Comparison of ENCODE assay signal across 8 cellular contexts in genomic region chr9:27888661-27889295, GRCh38.
DNase-seq lines count a peak whose midpoint lies in the region; ATAC-seq and TF ChIP-seq lines count a peak whose summit lies in the region.

No MANE protein-coding gene starts in this region.

- ATAC-seq in SK-N-SH treated with all-trans-retinoic acid at 6 μM for 48 hours (no peak), GM21717 (IDR thresholded peaks at IDR 0.05; ENCODE audit: unreplicated experiment) (peak; percentile 98), left lobe of liver (peak; percentile 94)

- POLR2A ChIA-PET in SK-N-SH (lab: Yijun Ruan, JAX): no interaction called here

- WGBS in SK-N-SH (ENCODE audit: low lambda C conversion rate): 67% methylated on average over 2 of the region's 2 CpGs

- H3K9me3 ChIP-seq in SK-N-SH: no peaks in the 10 kb centered on the region

- no peak overlapping the region for H2AFZ ChIP-seq in SK-N-SH (ENCODE audit: low read depth)

- peaks cover 0 to 3% of the 10 kb centered on the region in 2 experiments; a peak in 2 of 4 replicates for H3K4me1 ChIP-seq in SK-N-SH (ENCODE audit: control insufficient read depth in 1 of 2, insufficient read depth in 2 of 2, low read depth in 1 of 2, low read length in 1 of 2)

- no peaks in the 10 kb centered on the region for H3K36me3 ChIP-seq in SK-N-SH (replicated peaks in 1 of 2; ENCODE audit: control insufficient read depth in 1 of 2, insufficient read depth in 2 of 2, low read length in 1 of 2)

- CTCF ChIA-PET in SK-N-SH (lab: Yijun Ruan, JAX): interaction anchor here (0.7 to 1.7 kb wide), 2 partner anchors 21 to 39 kb away, joined by 3 read pairs; no protein-coding TSS in a partner anchor

- peak; percentile 28; the same call in 1 of the 2 replicates for TF ChIP-seq RAD21 in SK-N-SH (IDR thresholded peaks at IDR 0.05; ENCODE audit: low read length)

- H3K27ac ChIP-seq in SK-N-SH (ENCODE audit: low read depth in 2 of 2, low read length in 1 of 2): no peak overlapping the region

- H3K27me3 ChIP-seq in SK-N-SH (ENCODE audit: insufficient read depth): no peaks in the 10 kb centered on the region

- peak; percentile 77 for TF ChIP-seq CTCF in SK-N-SH (IDR thresholded peaks at IDR 0.05)

- no peaks in the 10 kb centered on the region for H3K9me2 ChIP-seq in SK-N-SH

- H3K79me2 ChIP-seq in SK-N-SH (ENCODE audit: insufficient read depth): no peaks in the 10 kb centered on the region

- no peaks in the 10 kb centered on the region for H3F3A ChIP-seq in SK-N-SH (replicated peaks; ENCODE audit: insufficient read depth)

- H4K20me1 ChIP-seq in SK-N-SH (ENCODE audit: insufficient read depth): no peaks in the 10 kb centered on the region

- no peak overlapping the region for H3K4me3 ChIP-seq in SK-N-SH (ENCODE audit: low read depth in 2 of 2, low read length in 1 of 2)

- no peak for TF ChIP-seq EP300 in SK-N-SH (IDR thresholded peaks at IDR 0.05; ENCODE audit: borderline replicate concordance in 1 of 2, low read depth in 1 of 2, low read length in 1 of 2)

- no peak overlapping the region for H3K9ac ChIP-seq in SK-N-SH

- no peak overlapping the region for H3K4me2 ChIP-seq in SK-N-SH

- DNase-seq in SK-N-SH (peak; percentile 10), HT-29 (ENCODE audit: low spot score) (peak; percentile 66), activated T-cell treated with anti-CD3 and anti-CD28 coated beads for 4 hours (peak; percentile 1), left lobe of liver (ENCODE audit: low spot score) (peak; percentile 61), epidermal melanocyte (ENCODE audit: insufficient read length, low spot score) (no peak), hypothalamus (lab: John Stamatoyannopoulos, UW) (no peak)

TF ChIP-seq in SK-N-SH, 30 proteins besides CTCF, POLR2A, EP300 and RAD21:
- TF ChIP-seq USF1 (IDR thresholded peaks at IDR 0.05; ENCODE audit: borderline replicate concordance, low read depth) (no peak), MXI1 (IDR thresholded peaks at IDR 0.05; ENCODE audit: low read depth, low read length) (no peak)

TF ChIP-seq in SK-N-SH treated with all-trans-retinoic acid at 6 μM for 48 hours, 23 proteins besides CTCF, POLR2A, EP300 and RAD21:
- TF ChIP-seq, protein P1, sequence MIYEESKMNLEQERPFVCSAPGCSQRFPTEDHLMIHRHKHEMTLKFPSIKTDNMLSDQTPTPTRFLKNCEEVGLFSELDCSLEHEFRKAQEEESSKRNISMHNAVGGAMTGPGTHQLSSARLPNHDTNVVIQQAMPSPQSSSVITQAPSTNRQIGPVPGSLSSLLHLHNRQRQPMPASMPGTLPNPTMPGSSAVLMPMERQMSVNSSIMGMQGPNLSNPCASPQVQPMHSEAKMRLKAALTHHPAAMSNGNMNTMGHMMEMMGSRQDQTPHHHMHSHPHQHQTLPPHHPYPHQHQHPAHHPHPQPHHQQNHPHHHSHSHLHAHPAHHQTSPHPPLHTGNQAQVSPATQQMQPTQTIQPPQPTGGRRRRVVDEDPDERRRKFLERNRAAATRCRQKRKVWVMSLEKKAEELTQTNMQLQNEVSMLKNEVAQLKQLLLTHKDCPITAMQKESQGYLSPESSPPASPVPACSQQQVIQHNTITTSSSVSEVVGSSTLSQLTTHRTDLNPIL (CRISPR knock-in tag; IDR thresholded peaks at IDR 0.05; ENCODE audit: low read depth): no peak
- TF ChIP-seq, protein P2, sequence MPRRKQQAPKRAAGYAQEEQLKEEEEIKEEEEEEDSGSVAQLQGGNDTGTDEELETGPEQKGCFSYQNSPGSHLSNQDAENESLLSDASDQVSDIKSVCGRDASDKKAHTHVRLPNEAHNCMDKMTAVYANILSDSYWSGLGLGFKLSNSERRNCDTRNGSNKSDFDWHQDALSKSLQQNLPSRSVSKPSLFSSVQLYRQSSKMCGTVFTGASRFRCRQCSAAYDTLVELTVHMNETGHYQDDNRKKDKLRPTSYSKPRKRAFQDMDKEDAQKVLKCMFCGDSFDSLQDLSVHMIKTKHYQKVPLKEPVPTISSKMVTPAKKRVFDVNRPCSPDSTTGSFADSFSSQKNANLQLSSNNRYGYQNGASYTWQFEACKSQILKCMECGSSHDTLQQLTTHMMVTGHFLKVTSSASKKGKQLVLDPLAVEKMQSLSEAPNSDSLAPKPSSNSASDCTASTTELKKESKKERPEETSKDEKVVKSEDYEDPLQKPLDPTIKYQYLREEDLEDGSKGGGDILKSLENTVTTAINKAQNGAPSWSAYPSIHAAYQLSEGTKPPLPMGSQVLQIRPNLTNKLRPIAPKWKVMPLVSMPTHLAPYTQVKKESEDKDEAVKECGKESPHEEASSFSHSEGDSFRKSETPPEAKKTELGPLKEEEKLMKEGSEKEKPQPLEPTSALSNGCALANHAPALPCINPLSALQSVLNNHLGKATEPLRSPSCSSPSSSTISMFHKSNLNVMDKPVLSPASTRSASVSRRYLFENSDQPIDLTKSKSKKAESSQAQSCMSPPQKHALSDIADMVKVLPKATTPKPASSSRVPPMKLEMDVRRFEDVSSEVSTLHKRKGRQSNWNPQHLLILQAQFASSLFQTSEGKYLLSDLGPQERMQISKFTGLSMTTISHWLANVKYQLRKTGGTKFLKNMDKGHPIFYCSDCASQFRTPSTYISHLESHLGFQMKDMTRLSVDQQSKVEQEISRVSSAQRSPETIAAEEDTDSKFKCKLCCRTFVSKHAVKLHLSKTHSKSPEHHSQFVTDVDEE (CRISPR knock-in tag; IDR thresholded peaks at IDR 0.05): no peak
- TF ChIP-seq, protein P3, sequence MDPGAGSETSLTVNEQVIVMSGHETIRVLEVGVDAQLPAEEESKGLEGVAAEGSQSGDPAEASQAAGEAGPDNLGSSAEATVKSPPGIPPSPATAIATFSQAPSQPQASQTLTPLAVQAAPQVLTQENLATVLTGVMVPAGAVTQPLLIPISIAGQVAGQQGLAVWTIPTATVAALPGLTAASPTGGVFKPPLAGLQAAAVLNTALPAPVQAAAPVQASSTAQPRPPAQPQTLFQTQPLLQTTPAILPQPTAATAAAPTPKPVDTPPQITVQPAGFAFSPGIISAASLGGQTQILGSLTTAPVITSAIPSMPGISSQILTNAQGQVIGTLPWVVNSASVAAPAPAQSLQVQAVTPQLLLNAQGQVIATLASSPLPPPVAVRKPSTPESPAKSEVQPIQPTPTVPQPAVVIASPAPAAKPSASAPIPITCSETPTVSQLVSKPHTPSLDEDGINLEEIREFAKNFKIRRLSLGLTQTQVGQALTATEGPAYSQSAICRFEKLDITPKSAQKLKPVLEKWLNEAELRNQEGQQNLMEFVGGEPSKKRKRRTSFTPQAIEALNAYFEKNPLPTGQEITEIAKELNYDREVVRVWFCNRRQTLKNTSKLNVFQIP (CRISPR knock-in tag; IDR thresholded peaks at IDR 0.05; ENCODE audit: borderline replicate concordance, low read depth): no peak
- TF ChIP-seq ZNF565 (CRISPR knock-in tag; conservative IDR thresholded peaks at IDR 0.05; ENCODE audit: low read depth) (no peak), BACH2 (CRISPR knock-in tag; IDR thresholded peaks at IDR 0.05; ENCODE audit: borderline replicate concordance) (no peak), ARNTL (CRISPR knock-in tag; IDR thresholded peaks at IDR 0.05; ENCODE audit: borderline replicate concordance, low read depth) (no peak), ZFP3 (CRISPR knock-in tag; IDR thresholded peaks at IDR 0.05) (no peak), SNAI2 (CRISPR knock-in tag; IDR thresholded peaks at IDR 0.05) (no peak), OSR1 (CRISPR knock-in tag; IDR thresholded peaks at IDR 0.05) (no peak), TOX (CRISPR knock-in tag; IDR thresholded peaks at IDR 0.05; ENCODE audit: borderline replicate concordance) (no peak), ZC3H10 (CRISPR knock-in tag; IDR thresholded peaks at IDR 0.05) (no peak), ZNF8 (CRISPR knock-in tag; IDR thresholded peaks at IDR 0.05) (no peak), PPARA (CRISPR knock-in tag; IDR thresholded peaks at IDR 0.05; ENCODE audit: borderline replicate concordance) (no peak), TCF4 (CRISPR knock-in tag; IDR thresholded peaks at IDR 0.05; ENCODE audit: borderline replicate concordance) (no peak), ESRRG (CRISPR knock-in tag; IDR thresholded peaks at IDR 0.05) (no peak), RARB (CRISPR knock-in tag; IDR thresholded peaks at IDR 0.05) (no peak), ISL1 (CRISPR knock-in tag; IDR thresholded peaks at IDR 0.05) (no peak), CSRNP3 (CRISPR knock-in tag; IDR thresholded peaks at IDR 0.05) (no peak), ZFP30 (CRISPR knock-in tag; IDR thresholded peaks at IDR 0.05) (no peak), CSDC2 (CRISPR knock-in tag; IDR thresholded peaks at IDR 0.05) (no peak)

Comparison
In these comparisons a context has a peak if more than half of its experiments do, and no peak if none do; other contexts are left out.
1. DNase-seq: peak in SK-N-SH (single experiment), HT-29 (single experiment), activated T-cell treated with anti-CD3 and anti-CD28 coated beads for 4 hours (single experiment) and left lobe of liver (single experiment); none in epidermal melanocyte (single experiment) and hypothalamus (0 of 51).